31 cellular contexts compared by ENCODE assay signal in the genomic region with DNA sequence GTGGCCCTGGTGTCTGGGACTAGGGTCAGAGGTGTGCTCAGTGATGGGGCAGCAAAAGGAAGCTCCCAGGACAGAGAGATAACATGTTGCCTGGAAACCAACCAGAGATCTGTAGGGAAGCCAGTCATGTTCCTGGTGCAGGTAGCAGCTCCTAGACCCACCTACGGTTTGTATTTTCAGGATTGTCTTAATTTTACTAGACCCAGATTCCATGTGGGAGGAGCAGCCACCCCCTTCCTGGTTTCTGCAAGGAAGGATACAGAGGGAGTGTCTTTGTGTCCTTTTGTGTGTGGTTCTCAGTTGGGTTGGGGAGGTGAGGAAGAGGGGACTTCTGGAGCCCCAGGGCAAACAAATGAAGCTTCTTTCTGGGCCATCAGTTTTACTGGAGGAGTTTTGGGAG. TPM values are rescaled to one million over a fixed set of nuclear protein-coding genes. Genes with fewer than 3 reads are reported as not detected.
"Had no signal": no experiment of that assay in that cellular context is flagged by ENCODE, and none has a peak within 500 bp of the region (broad histone marks: within the 10 kb centered on the region; RNA-seq: fewer than 3 reads in every experiment).

No MANE protein-coding gene starts in this region.

- H3K4me1 Mint-ChIP-seq: activated B cell treated with CpG ODN at 0.5 μM for 24 hours; activated CD8-positive, alpha-beta memory T cell treated with anti-CD3 and anti-CD28 coated beads, Interleukin-2, amount 10 ng/mL, durations not matched to agents 7 days and 5 days; activated naive CD4-positive, alpha-beta T cell treated with anti-CD3 and anti-CD28 coated beads, Interleukin-2, amount 10 ng/mL, durations not matched to agents 7 days and 5 days; activated naive CD8-positive, alpha-beta T cell treated with anti-CD3 and anti-CD28 coated beads, Interleukin-2, amount 10 ng/mL, durations not matched to agents 7 days and 5 days; T-helper 17 cell had no signal

- H3K4me3 Mint-ChIP-seq: activated B cell treated with CpG ODN at 0.5 μM for 24 hours; activated CD8-positive, alpha-beta memory T cell treated with anti-CD3 and anti-CD28 coated beads, Interleukin-2, amount 10 ng/mL, durations not matched to agents 7 days and 5 days; activated CD8-positive, alpha-beta T cell treated with anti-CD3 and anti-CD28 coated beads, Interleukin-2, amount 10 ng/mL, durations not matched to agents 7 days and 5 days; activated naive CD4-positive, alpha-beta T cell treated with anti-CD3 and anti-CD28 coated beads, Interleukin-2, amount 10 ng/mL, durations not matched to agents 7 days and 5 days; activated naive CD8-positive, alpha-beta T cell treated with anti-CD3 and anti-CD28 coated beads, Interleukin-2, amount 10 ng/mL, durations not matched to agents 7 days and 5 days; activated T-cell treated with anti-CD3 and anti-CD28 coated beads, Interleukin-2, amount 50 U/mL, for 72 hours; T-helper 17 cell; T-helper 2 cell treated with Interferon-gamma antibody and Interleukin-4, amounts not matched to agents 5 μg/mL and 100 μg/mL, for 36 hours had no signal

- ATAC-seq: activated CD4-positive, CD25-positive, alpha-beta regulatory T cell treated with anti-CD3 and anti-CD28 coated beads, Interleukin-2, amount 50 U/mL, for 24 hours; activated CD8-positive, alpha-beta memory T cell treated with anti-CD3 and anti-CD28 coated beads, Interleukin-2, amount 10 ng/mL, durations not matched to agents 7 days and 5 days; activated CD8-positive, alpha-beta T cell treated with anti-CD3 and anti-CD28 coated beads, Interleukin-2, amount 10 ng/mL, durations not matched to agents 7 days and 5 days; activated naive CD4-positive, alpha-beta T cell treated with anti-CD3 and anti-CD28 coated beads, Interleukin-2, amount 50 U/mL, for 72 hours; activated T-cell treated with anti-CD3 and anti-CD28 coated beads, Interleukin-2, amount 50 U/mL, for 72 hours; gastroesophageal sphincter; T-helper 17 cell had no signal

- DNase-seq: activated B cell treated with CpG ODN at 0.5 μM for 24 hours; activated CD4-positive, alpha-beta T cell treated with anti-CD3 and anti-CD28 coated beads for 48 hours; activated CD4-positive, alpha-beta T cell treated with anti-CD3 and anti-CD28 coated beads, Interleukin-2, amount 50 U/mL, for 1 hour; activated CD4-positive, alpha-beta T cell treated with anti-CD3 and anti-CD28 coated beads, Interleukin-2, amount 50 U/mL, for 48 hours; activated CD8-positive, alpha-beta memory T cell treated with anti-CD3 and anti-CD28 coated beads, Interleukin-2, amount 10 ng/mL, durations not matched to agents 7 days and 5 days; activated CD8-positive, alpha-beta memory T cell treated with anti-CD3 and anti-CD28 coated beads, Interleukin-2, amount 50 U/mL, for 4 hours; activated CD8-positive, alpha-beta T cell treated with anti-CD3 and anti-CD28 coated beads, Interleukin-2, amount 10 ng/mL, durations not matched to agents 7 days and 5 days; activated gamma-delta T cell; activated naive CD4-positive, alpha-beta T cell; activated naive CD4-positive, alpha-beta T cell treated with anti-CD3 and anti-CD28 coated beads, Interleukin-2, amount 10 ng/mL, durations not matched to agents 7 days and 5 days; activated naive CD8-positive, alpha-beta T cell treated with anti-CD3 and anti-CD28 coated beads, Interleukin-2, amount 10 ng/mL, durations not matched to agents 7 days and 5 days; activated T-cell treated with anti-CD3 and anti-CD28 coated beads, Interleukin-2, amount 50 U/mL, for 1 hour; activated T-cell treated with anti-CD3 and anti-CD28 coated beads, Interleukin-2, amount 50 U/mL, for 72 hours; amniotic stem cell; anterior cingulate cortex; brain microvascular endothelial cell; cortex of kidney; dermis blood vessel endothelial cell; effector CD4-positive, alpha-beta T cell; esophagus squamous epithelium; foreskin melanocyte; T-helper 1 cell; T-helper 17 cell; T1000; WERI-Rb-1 had no signal

- H3K36me3 Mint-ChIP-seq: activated CD8-positive, alpha-beta memory T cell treated with anti-CD3 and anti-CD28 coated beads, Interleukin-2, amount 10 ng/mL, durations not matched to agents 7 days and 5 days; activated naive CD4-positive, alpha-beta T cell treated with anti-CD3 and anti-CD28 coated beads, Interleukin-2, amount 10 ng/mL, durations not matched to agents 7 days and 5 days; activated naive CD4-positive, alpha-beta T cell treated with anti-CD3 and anti-CD28 coated beads, Interleukin-2, amount 50 U/mL, for 72 hours; activated naive CD8-positive, alpha-beta T cell treated with anti-CD3 and anti-CD28 coated beads, Interleukin-2, amount 10 ng/mL, durations not matched to agents 7 days and 5 days had no signal

- H3K9me3 Mint-ChIP-seq: activated B cell treated with CpG ODN at 0.5 μM for 24 hours; activated naive CD4-positive, alpha-beta T cell treated with anti-CD3 and anti-CD28 coated beads, Interleukin-2, amount 50 U/mL, for 72 hours; activated naive CD8-positive, alpha-beta T cell treated with anti-CD3 and anti-CD28 coated beads, Interleukin-2, amount 10 ng/mL, durations not matched to agents 7 days and 5 days; activated T-cell treated with anti-CD3 and anti-CD28 coated beads, Interleukin-2, amount 50 U/mL, for 72 hours; T-helper 2 cell treated with Interferon-gamma antibody and Interleukin-4, amounts not matched to agents 5 μg/mL and 100 μg/mL, for 36 hours had no signal

- H3K27ac Mint-ChIP-seq: activated B cell treated with CpG ODN at 0.5 μM for 24 hours; activated CD8-positive, alpha-beta memory T cell treated with anti-CD3 and anti-CD28 coated beads, Interleukin-2, amount 10 ng/mL, durations not matched to agents 7 days and 5 days; activated CD8-positive, alpha-beta T cell treated with anti-CD3 and anti-CD28 coated beads, Interleukin-2, amount 10 ng/mL, durations not matched to agents 7 days and 5 days; activated naive CD4-positive, alpha-beta T cell treated with anti-CD3 and anti-CD28 coated beads, Interleukin-2, amount 10 ng/mL, durations not matched to agents 7 days and 5 days; activated naive CD4-positive, alpha-beta T cell treated with anti-CD3 and anti-CD28 coated beads, Interleukin-2, amount 50 U/mL, for 72 hours; activated naive CD8-positive, alpha-beta T cell treated with anti-CD3 and anti-CD28 coated beads, Interleukin-2, amount 10 ng/mL, durations not matched to agents 7 days and 5 days; activated T-cell treated with anti-CD3 and anti-CD28 coated beads, Interleukin-2, amount 50 U/mL, for 72 hours; T-helper 17 cell; T-helper 2 cell treated with Interferon-gamma antibody and Interleukin-4, amounts not matched to agents 5 μg/mL and 100 μg/mL, for 36 hours had no signal

- H3K27ac ChIP-seq: brain microvascular endothelial cell, epithelial cell of prostate, esophagus squamous epithelium, gastroesophageal sphincter, WERI-Rb-1 had no signal

RNA-seq across cellular contexts. Expression of gene MGAT5B, which starts 53.9 kb away (rescaled TPM):
- total RNA-seq: bronchial epithelial cell had no signal
